ENCODE assay signal across 21 cellular contexts in the genomic region with DNA sequence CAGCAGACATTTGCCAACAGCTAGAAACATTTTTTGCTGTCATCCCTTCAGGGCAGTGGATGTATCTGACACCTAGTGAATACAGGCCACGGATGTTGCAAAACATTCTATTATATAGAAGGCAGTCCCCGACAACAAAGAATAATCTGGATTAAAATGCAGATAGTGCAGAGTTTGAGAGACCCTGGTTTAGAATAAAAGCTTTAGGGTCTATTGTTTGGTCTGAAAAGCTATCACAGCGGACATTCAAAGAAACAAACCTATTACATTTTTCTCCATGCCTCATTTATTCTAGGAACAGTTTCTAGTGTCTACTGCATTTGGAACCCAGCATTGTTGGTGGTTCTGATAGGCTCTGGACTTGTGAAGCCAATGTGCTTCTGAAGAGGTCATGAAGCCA.
DNase-seq lines count a peak whose midpoint lies in the region; ATAC-seq and TF ChIP-seq lines count a peak whose summit lies in the region.
"Had no signal": no experiment of that assay in that cellular context is flagged by ENCODE, and none has a peak within 500 bp of the region (broad histone marks: within the 10 kb centered on the region; RNA-seq: fewer than 3 reads in every experiment).

No MANE protein-coding gene starts in this region.

- peaks cover 10% of the 10 kb centered on the region for H3F3A ChIP-seq in PC-3 (ENCODE audit: low read length, unreplicated experiment)

- H3K9me3 Mint-ChIP-seq in Calu3 (ENCODE audit: low read depth, unreplicated experiment): peaks cover 5% of the 10 kb centered on the region
- H3K9me3 Mint-ChIP-seq in chondrocyte (ENCODE audit: low read depth): peaks cover 8% of the 10 kb centered on the region
- no peaks in the 10 kb centered on the region for H3K9me3 Mint-ChIP-seq in osteocyte (ENCODE audit: unreplicated experiment)

- intact Hi-C loops in Calu3 (cut with micrococcal nuclease; ENCODE audit: unreplicated experiment) (loop anchor here (5.0 kb wide), 2 partner anchors 114 to 211 kb away; no protein-coding TSS in a partner anchor), PC-3 (cut with micrococcal nuclease) (loop anchor here (2.0 to 10.0 kb wide), 4 partner anchors 77 to 314 kb away; a partner anchor contains a TSS)

- H3K27ac Mint-ChIP-seq in Calu3 (ENCODE audit: unreplicated experiment): peak overlapping the region; percentile 94
- peak overlapping the region; percentile 93 for H3K27ac Mint-ChIP-seq in chondrocyte (ENCODE audit: unreplicated experiment)
- peak overlapping the region; percentile 89 for H3K27ac Mint-ChIP-seq in osteocyte (ENCODE audit: unreplicated experiment)

- no peak for ATAC-seq in PC-3

- H3K36me3 Mint-ChIP-seq in Calu3 (ENCODE audit: insufficient read depth, unreplicated experiment) (peaks cover 4% of the 10 kb centered on the region), chondrocyte (ENCODE audit: low read depth) (peaks cover 4% of the 10 kb centered on the region), osteocyte (ENCODE audit: unreplicated experiment) (no peaks in the 10 kb centered on the region)

- DNase-seq in Calu3 (no peak), PC-3 (no peak), chondrocyte (ENCODE audit: low spot score) (no peak), osteocyte (ENCODE audit: extremely low spot score, unreplicated experiment) (no peak), DMS 273 treated with DMSO at 0.1 percent for 48 hours (lab: John Stamatoyannopoulos, UW) (no peak), NCI-H128 (lab: John Stamatoyannopoulos, UW; ENCODE audit: unreplicated experiment) (no peak), kidney glomerular epithelial cell (lab: John Stamatoyannopoulos, UW) (no peak), anterior cingulate cortex (lab: John Stamatoyannopoulos, UW) (no peak)
- DNase-seq: AML-193, DMS153, GDM1, H7, Kasumi-1, MM.1S, NCI-H1092, NCI-H146, NCI-H2029 treated with DMSO at 0.1 percent for 48 hours, NCI-H2171, NCI-H446, RPMI8226, SIG-M5 had no signal

- H3K9me3 ChIP-seq in PC-3 (ENCODE audit: low read length): peaks cover 5% of the 10 kb centered on the region; the same call in 1 of the 2 replicates

- peak overlapping the region; percentile 52 for H3K4me2 ChIP-seq in PC-3 (ENCODE audit: low read length)

- CTCF ChIA-PET in Calu3 (lab: Charles Lee) (interaction anchor here (0.9 kb wide), 1 partner anchor 16 kb away, joined by 3 read pairs; no protein-coding TSS in a partner anchor), PC-3 (lab: Charles Lee) (no interaction called here)

- POLR2A ChIA-PET in PC-3 (lab: Charles Lee; ENCODE audit: unreplicated experiment): no interaction called here

- peaks cover 9% of the 10 kb centered on the region; the same call in 1 of the 2 replicates for H3K9me2 ChIP-seq in PC-3 (replicated peaks; ENCODE audit: low read length)

- H3K27ac ChIP-seq in PC-3 (ENCODE audit: low read length): peak overlapping the region; percentile 71

- TF ChIP-seq CTCF in Calu3 (IDR thresholded peaks at IDR 0.05; ENCODE audit: unreplicated experiment): no peak
- no peak for TF ChIP-seq CTCF in PC-3 (conservative IDR thresholded peaks at IDR 0.05; ENCODE audit: low read depth, low read length)
- TF ChIP-seq CTCF in chondrocyte (IDR thresholded peaks at IDR 0.05): no peak
- no peak for TF ChIP-seq CTCF in osteocyte (IDR thresholded peaks at IDR 0.05)

- H3K27me3 Mint-ChIP-seq in Calu3 (ENCODE audit: unreplicated experiment) (no peaks in the 10 kb centered on the region), chondrocyte (ENCODE audit: low read depth) (no peaks in the 10 kb centered on the region), osteocyte (ENCODE audit: unreplicated experiment) (no peaks in the 10 kb centered on the region)

- H3K79me2 ChIP-seq in PC-3 (ENCODE audit: low read length): no peaks in the 10 kb centered on the region

- no peaks in the 10 kb centered on the region for H3K27me3 ChIP-seq in PC-3 (ENCODE audit: low read length)

- H3K4me1 Mint-ChIP-seq in Calu3 (ENCODE audit: low read depth, unreplicated experiment) (peaks cover 59% of the 10 kb centered on the region), chondrocyte (ENCODE audit: low read depth) (peaks cover 85% of the 10 kb centered on the region), osteocyte (ENCODE audit: unreplicated experiment) (peaks cover 76% of the 10 kb centered on the region)

- BruUV-seq in Calu3 (replicated peaks; lab: Mats Ljungman, UMichigan): no TSS peak
- no TSS peak for BruUV-seq in PC-3 (replicated peaks; lab: Mats Ljungman, UMichigan)

- peaks cover 2% of the 10 kb centered on the region; the same call in 1 of the 2 replicates for H3K36me3 ChIP-seq in PC-3 (ENCODE audit: low read depth, low read length)

- no peaks in the 10 kb centered on the region for H4K20me1 ChIP-seq in PC-3 (ENCODE audit: low read length)

- no peak overlapping the region for H3K4me3 ChIP-seq in PC-3 (ENCODE audit: low read length)

- no peak overlapping the region for H2AFZ ChIP-seq in PC-3 (ENCODE audit: low read length)

- H3K4me1 ChIP-seq in PC-3 (ENCODE audit: insufficient read depth, low read length): peaks cover 70% of the 10 kb centered on the region

- H3K4me3 Mint-ChIP-seq in Calu3 (ENCODE audit: low read depth, unreplicated experiment) (no peak overlapping the region), chondrocyte (ENCODE audit: unreplicated experiment) (no peak overlapping the region), osteocyte (ENCODE audit: unreplicated experiment) (no peak overlapping the region)

- no peak overlapping the region for H3K9ac ChIP-seq in PC-3 (ENCODE audit: low read length)
